ENCODE assay signal across 30 cellular contexts in the genomic region with DNA sequence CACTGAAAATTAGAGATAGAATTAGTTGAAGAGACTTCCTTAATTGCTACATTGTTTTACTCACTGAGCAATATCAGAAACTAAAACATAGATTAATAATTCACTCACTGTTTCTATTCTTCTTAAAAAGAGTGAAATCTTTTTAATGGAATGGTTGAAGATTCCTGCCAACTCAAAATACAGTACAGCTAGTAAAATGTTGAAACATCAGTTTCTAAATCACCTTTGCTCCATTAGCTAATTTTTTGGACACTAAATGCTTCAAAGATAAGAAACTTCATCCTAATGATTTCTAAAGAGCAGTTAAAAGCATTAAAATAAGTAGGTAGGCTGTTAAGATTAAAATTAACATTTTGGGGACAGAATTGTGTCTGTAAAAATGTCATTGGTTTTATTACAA.
"Had no signal": no experiment of that assay in that cellular context is flagged by ENCODE, and none has a peak within 500 bp of the region (broad histone marks: within the 10 kb centered on the region; RNA-seq: fewer than 3 reads in every experiment).

No MANE protein-coding gene starts in this region.

- DNase-seq: activated CD4-positive, alpha-beta memory T cell treated with anti-CD3 and anti-CD28 coated beads for 36 hours; activated CD4-positive, alpha-beta T cell treated with anti-CD3 and anti-CD28 coated beads for 36 hours; activated CD4-positive, alpha-beta T cell treated with anti-CD3 and anti-CD28 coated beads, Interleukin-2, amount 10 ng/mL, durations not matched to agents 24 days and 14 days; activated CD4-positive, CD25-positive, alpha-beta regulatory T cell; activated CD4-positive, CD25-positive, alpha-beta regulatory T cell treated with anti-CD3 and anti-CD28 coated beads, Interleukin-2, amount 50 U/mL, for 72 hours; activated CD8-positive, alpha-beta memory T cell treated with anti-CD3 and anti-CD28 coated beads, Interleukin-2, amount 50 U/mL, for 48 hours; activated gamma-delta T cell; activated naive CD4-positive, alpha-beta T cell; activated naive CD4-positive, alpha-beta T cell treated with anti-CD3 and anti-CD28 coated beads, Interleukin-2, amount 10 ng/mL, durations not matched to agents 7 days and 5 days; activated naive CD8-positive, alpha-beta T cell treated with anti-CD3 and anti-CD28 coated beads, Interleukin-2, amount 10 ng/mL, durations not matched to agents 7 days and 5 days; activated T-cell treated with anti-CD3 and anti-CD28 coated beads for 4 hours; activated T-cell treated with anti-CD3 and anti-CD28 coated beads, Interleukin-2, amount 50 U/mL, for 24 hours; activated T-cell treated with anti-CD3 and anti-CD28 coated beads, Interleukin-2, amount 50 U/mL, for 72 hours; amniotic stem cell; anterior cingulate cortex; brain microvascular endothelial cell; caudate nucleus; cortex of kidney; dermis blood vessel endothelial cell; effector CD4-positive, alpha-beta T cell; effector memory CD8-positive, alpha-beta T cell; erythroblast; foreskin keratinocyte; heart right ventricle; T-helper 1 cell; T-helper 17 cell had no signal

- H3K4me3 ChIP-seq: esophagus muscularis mucosa, gastroesophageal sphincter, heart right ventricle had no signal

- H3K27ac ChIP-seq: brain microvascular endothelial cell, esophagus muscularis mucosa, foreskin keratinocyte, gastroesophageal sphincter, heart right ventricle had no signal

- H3K4me1 ChIP-seq: esophagus muscularis mucosa, foreskin keratinocyte, gastroesophageal sphincter, heart right ventricle had no signal

- H3K9me3 ChIP-seq: esophagus muscularis mucosa, gastroesophageal sphincter had no signal

- FAIRE-seq: astrocyte, colon had no signal

- H3K27me3 ChIP-seq: brain microvascular endothelial cell, esophagus muscularis mucosa, foreskin keratinocyte, gastroesophageal sphincter, heart right ventricle had no signal
